Comparison of ENCODE assay signal across 21 cellular contexts in genomic region chr3:136134091-136134490, GRCh38.
DNase-seq lines count a peak whose midpoint lies in the region; ATAC-seq, FAIRE-seq and TF ChIP-seq lines count a peak whose summit lies in the region.
"Had no signal": no experiment of that assay in that cellular context is flagged by ENCODE, and none has a peak within 500 bp of the region (broad histone marks: within the 10 kb centered on the region; RNA-seq: fewer than 3 reads in every experiment).

No MANE protein-coding gene starts in this region.

- H3K27me3 ChIP-seq in cardiac muscle cell: no peaks in the 10 kb centered on the region
- no peaks in the 10 kb centered on the region for H3K27me3 ChIP-seq in left ventricle myocardium inferior (ENCODE audit: low read depth)
- H3K27me3 ChIP-seq in right lobe of liver: no peaks in the 10 kb centered on the region
- H3K27me3 ChIP-seq: BLaER1 treated with 17β-estradiol and CSF1 and Interleukin-3, amounts not matched to agents 10 nM and 100 nM had no signal

- ATAC-seq in right lobe of liver: peak; percentile 38 to 81 (median 59)
- no peak for ATAC-seq in GM18867 (IDR thresholded peaks at IDR 0.05; ENCODE audit: unreplicated experiment)
- ATAC-seq: GM23338 had no signal

- no peaks in the 10 kb centered on the region for H3K9me3 ChIP-seq in cardiac muscle cell (ENCODE audit: low read depth)
- H3K9me3 ChIP-seq in left ventricle myocardium inferior (replicated peaks): no peaks in the 10 kb centered on the region
- no peaks in the 10 kb centered on the region for H3K9me3 ChIP-seq in right lobe of liver

- peaks cover 5% of the 10 kb centered on the region for H3K36me3 ChIP-seq in cardiac muscle cell
- H3K36me3 ChIP-seq in left ventricle myocardium inferior: no peaks in the 10 kb centered on the region
- H3K36me3 ChIP-seq in right lobe of liver: no peaks in the 10 kb centered on the region
- H3K36me3 ChIP-seq: BLaER1 treated with 17β-estradiol and CSF1 and Interleukin-3, amounts not matched to agents 10 nM and 100 nM had no signal

- 18% methylated on average over 1 of the region's 1 CpG for WGBS in right lobe of liver (ENCODE audit: insufficient coverage, low coverage, low lambda C conversion rate, missing lambda C conversion rate)

- H3K4me1 ChIP-seq in cardiac muscle cell (ENCODE audit: low read depth) (peaks cover 14% of the 10 kb centered on the region), left ventricle myocardium inferior (peaks cover 16% of the 10 kb centered on the region), right lobe of liver (peaks cover 0 to 11% (median 4%) of the 10 kb centered on the region in 4 donors)

- H3K4me3 ChIP-seq in cardiac muscle cell: no peak overlapping the region
- no peak overlapping the region for H3K4me3 ChIP-seq in left ventricle myocardium inferior
- H3K4me3 ChIP-seq in NB4 (ENCODE audit: low read depth, low read length): no peak overlapping the region
- H3K4me3 ChIP-seq in right lobe of liver: no peak overlapping the region
- H3K4me3 ChIP-seq: BLaER1 treated with 17β-estradiol and CSF1 and Interleukin-3, amounts not matched to agents 10 nM and 100 nM; GM23338 had no signal

- H3K27ac ChIP-seq in cardiac muscle cell: peak overlapping the region; percentile 0
- H3K27ac ChIP-seq in left ventricle myocardium inferior (replicated peaks): no peak overlapping the region
- no peak overlapping the region for H3K27ac ChIP-seq in right lobe of liver
- H3K27ac ChIP-seq: 22Rv1 had no signal

- TF ChIP-seq CTCF in cardiac muscle cell (IDR thresholded peaks at IDR 0.05; ENCODE audit: low read depth, low read length) (no peak), left ventricle myocardium inferior (IDR thresholded peaks at IDR 0.05; ENCODE audit: borderline replicate concordance) (no peak), NB4 (IDR thresholded peaks at IDR 0.05; ENCODE audit: low read depth, low read length) (no peak), right lobe of liver (IDR thresholded peaks at IDR 0.05) (no peak)

- DNase-seq in cardiac muscle cell (ENCODE audit: low read depth in 1 of 2, low spot score in 1 of 2): no peak
- DNase-seq in left ventricle myocardium inferior: no peak
- DNase-seq in NB4 (ENCODE audit: low read depth): peak; percentile 21
- DNase-seq in right lobe of liver: no peak
- DNase-seq in NCI-H526 (lab: John Stamatoyannopoulos, UW): no peak
- no peak for DNase-seq in activated CD4-positive, alpha-beta T cell treated with anti-CD3 and anti-CD28 coated beads, Interleukin-2, amount 50 U/mL, for 48 hours
- DNase-seq: CD4-positive, alpha-beta T cell; CD8-positive, alpha-beta memory T cell; DMS 273 treated with DMSO at 0.1 percent for 48 hours; DMS79; H9; HFFc6 had no signal

- peak; percentile 28 for FAIRE-seq in G401.6 (lab: Jason Lieb, UNC)
- FAIRE-seq: A204.1, D721Med, GM12892, GM19239 had no signal

- intact Hi-C loops in left ventricle myocardium inferior (cut with micrococcal nuclease) (no loop called here), right lobe of liver (cut with DNase I) (no loop called here)

- TF ChIP-seq POLR2A in NB4 (IDR thresholded peaks at IDR 0.05; ENCODE audit: extremely low read depth, insufficient read length): no peak
- no peak for TF ChIP-seq POLR2A in right lobe of liver (IDR thresholded peaks at IDR 0.05)
